19 cellular contexts compared by ENCODE assay signal in genomic region chr2:134862069-134862468, GRCh38. TPM values are rescaled to one million over a fixed set of nuclear protein-coding genes. Genes with fewer than 3 reads are reported as not detected.
DNase-seq lines count a peak whose midpoint lies in the region; ATAC-seq, FAIRE-seq and TF ChIP-seq lines count a peak whose summit lies in the region.
"Had no signal": no experiment of that assay in that cellular context is flagged by ENCODE, and none has a peak within 500 bp of the region (broad histone marks: within the 10 kb centered on the region; RNA-seq: fewer than 3 reads in every experiment).

No MANE protein-coding gene starts in this region.

- TF ChIP-seq RAD21 in liver (IDR thresholded peaks at IDR 0.05) = no peak

- no peak for ATAC-seq in HG02610 (IDR thresholded peaks at IDR 0.05; ENCODE audit: unreplicated experiment)
- no peak for ATAC-seq in HG03460 (IDR thresholded peaks at IDR 0.05; ENCODE audit: unreplicated experiment)
- ATAC-seq: CD8-positive, alpha-beta T cell had no signal

- H3K9ac ChIP-seq in liver (ENCODE audit: low read depth in 1 of 2, low read length in 2 of 2) = no peak overlapping the region
- H3K9ac ChIP-seq: BLaER1 had no signal

- no peaks in the 10 kb centered on the region for H3K27me3 ChIP-seq in bronchial epithelial cell (ENCODE audit: control insufficient read depth, insufficient read depth, low read length)
- H3K27me3 ChIP-seq in liver (ENCODE audit: control insufficient read depth in 4 of 4, insufficient read depth in 4 of 4, low read length in 3 of 4) = no peaks in the 10 kb centered on the region
- H3K27me3 ChIP-seq: BLaER1 had no signal

- H3K27ac ChIP-seq in C4-2B (peak overlapping the region; percentile 46; the same call in 1 of the 2 replicates), liver (ENCODE audit: low read depth in 1 of 2, low read length in 2 of 2) (peak overlapping the region; percentile 33 to 45)
- H3K27ac ChIP-seq: BLaER1 had no signal

- H3K4me3 ChIP-seq in bronchial epithelial cell (ENCODE audit: low read depth, low read length) = no peak overlapping the region
- H3K4me3 ChIP-seq in liver (ENCODE audit: low read depth in 1 of 3, low read length in 3 of 3) = no peak overlapping the region
- H3K4me3 ChIP-seq: BLaER1 had no signal

- TF ChIP-seq CTCF in C4-2B (conservative IDR thresholded peaks at IDR 0.05) (no peak), bronchial epithelial cell (IDR thresholded peaks at IDR 0.05; ENCODE audit: insufficient read depth, low read length, severe bottlenecking) (no peak), liver (IDR thresholded peaks at IDR 0.05; ENCODE audit: low read depth, low read length, missing input control) (no peak)

- 88% methylated on average over 4 of the region's 4 CpGs for WGBS in liver

- no peaks in the 10 kb centered on the region for H3K9me3 ChIP-seq in liver (ENCODE audit: control insufficient read depth in 4 of 4, low read length in 3 of 4)
- H3K9me3 ChIP-seq: BLaER1 had no signal

- peak; percentile 46 for DNase-seq in bronchial epithelial cell (ENCODE audit: low read depth)
- DNase-seq in kidney tubule cell (ENCODE audit: low spot score) = peak; percentile 31
- no peak for DNase-seq in activated CD8-positive, alpha-beta memory T cell treated with anti-CD3 and anti-CD28 coated beads, Interleukin-2, amount 50 U/mL, for 48 hours
- no peak for DNase-seq in pons (ENCODE audit: low spot score)
- DNase-seq: 8988T; Calu3; CD8-positive, alpha-beta T cell; DMS79 treated with DMSO at 0.1 percent for 48 hours; GF-D8; H9 had no signal

- no peak for FAIRE-seq in bronchial epithelial cell (lab: Jason Lieb, UNC)
- FAIRE-seq: H1 had no signal

- H3K36me3 ChIP-seq in bronchial epithelial cell (ENCODE audit: control insufficient read depth, insufficient read depth, low read length) (no peaks in the 10 kb centered on the region), liver (ENCODE audit: control insufficient read depth in 4 of 4, insufficient read depth in 3 of 4, low read depth in 1 of 4, low read length in 3 of 4) (peaks cover 0 to 10% (median 5%) of the 10 kb centered on the region in 4 donors)
- H3K36me3 ChIP-seq: BLaER1 had no signal

- H3K4me1 ChIP-seq in liver (ENCODE audit: control insufficient read depth in 4 of 4, insufficient read depth in 4 of 4, low read length in 3 of 4) = peaks cover 13 to 62% (median 42%) of the 10 kb centered on the region in 4 donors
- H3K4me1 ChIP-seq: BLaER1 had no signal

TF ChIP-seq in liver, 16 proteins besides CTCF, POLR2A, EP300 and RAD21:
- TF ChIP-seq FOXA1 (IDR thresholded peaks at IDR 0.05) = no peak
- TF ChIP-seq YY1 (IDR thresholded peaks at IDR 0.05) = no peak
- TF ChIP-seq TAF1 (conservative IDR thresholded peaks at IDR 0.05) = no peak
- no peak for TF ChIP-seq MAX (IDR thresholded peaks at IDR 0.05)
- no peak for TF ChIP-seq NR2F2 (IDR thresholded peaks at IDR 0.05)
- TF ChIP-seq HNF4G (IDR thresholded peaks at IDR 0.05) = no peak
- TF ChIP-seq EGR1 (IDR thresholded peaks at IDR 0.05; ENCODE audit: low read depth in 2 of 2) = no peak
- TF ChIP-seq HNF4A (conservative IDR thresholded peaks at IDR 0.05) = no peak

RNA-seq across cellular contexts. Expression of gene ACMSD, which starts 23.7 kb away (rescaled TPM):
- not detected in 2 replicates for total RNA-seq in bronchial epithelial cell
- total RNA-seq in liver = 10 to 100 TPM; 11.9 to 91.4 TPM
- 10 to 100 TPM; 69.9 to 81.7 TPM for polyA plus RNA-seq in liver
- total RNA-seq: A673; Calu3; CD8-positive, alpha-beta T cell; H1; H9; HT-29 had no signal
- polyA plus RNA-seq: AG04450, H1 had no signal

RNA-seq across cellular contexts. Expression of gene CCNT2, which starts 56.6 kb away (rescaled TPM):
- total RNA-seq in bronchial epithelial cell = 24.0 and 24.3 TPM in 2 replicates
- 10 to 100 TPM; 20.6 to 33.0 TPM for total RNA-seq in liver
- polyA plus RNA-seq in liver = 1 to 10 TPM; 6.0 to 9.1 TPM

Comparison
In these comparisons a context has a peak if more than half of its experiments do, and no peak if none do; other contexts are left out.
1. DNase-seq: peak in bronchial epithelial cell (single experiment) and kidney tubule cell (single experiment); none in activated CD8-positive, alpha-beta memory T cell treated with anti-CD3 and anti-CD28 coated beads, Interleukin-2, amount 50 U/mL, for 48 hours (single experiment) and pons (single experiment).
2. RNA of gene ACMSD, which starts 23.7 kb away (total RNA-seq): 11.9 to 91.4 TPM in liver; not detected in bronchial epithelial cell; every median in the first group is over 10 times any median in the second.